Comparison of ENCODE assay signal across 1 cellular context in genomic region chr9:136439550-136440408, GRCh38.
A peak's percentile ranks its signal among the peaks of the same experiment; 100 is the strongest.
TF ChIP-seq lines count a peak whose summit lies in the region.

Gene INPP5E, minus strand, starts transcription at chr9:136439845. Its CDS starts 426 bp downstream, at chr9:136439419.

TF ChIP-seq in HEK293, 187 proteins besides CTCF, POLR2A, EP300 and RAD21 (continued from another document):
- TF ChIP-seq ZNF704 (tag by site-specific recombination; IDR thresholded peaks at IDR 0.05) (no peak), ZSCAN5A (tag by site-specific recombination; IDR thresholded peaks at IDR 0.05) (peak; percentile 47; the same call in 1 of the 2 replicates), ZNF785 (tag by site-specific recombination; IDR thresholded peaks at IDR 0.05) (no peak), ZBTB26 (tag by site-specific recombination; optimal IDR thresholded peaks at IDR 0.05) (peak; percentile 43), PRDM1 (tag by site-specific recombination; IDR thresholded peaks at IDR 0.05) (no peak), ZNF777 (tag by site-specific recombination; IDR thresholded peaks at IDR 0.05; ENCODE audit: borderline replicate concordance) (peak; percentile 54; the same call in 1 of the 2 replicates), KLF10 (tag by site-specific recombination; IDR thresholded peaks at IDR 0.05) (0 out of 2 replicates have a peak, but pooled peaks have one; percentile 51), INSM2 (tag by site-specific recombination; IDR thresholded peaks at IDR 0.05) (no peak), ZNF335 (tag by site-specific recombination; conservative IDR thresholded peaks at IDR 0.05) (peak; percentile 68), ZNF692 (tag by site-specific recombination; IDR thresholded peaks at IDR 0.05) (0 out of 2 replicates have a peak, but pooled peaks have one; percentile 21), ZSCAN30 (tag by site-specific recombination; IDR thresholded peaks at IDR 0.05) (peak; percentile 39; the same call in 1 of the 2 replicates)
